ENCODE assay signal across 8 cellular contexts in the genomic region with DNA sequence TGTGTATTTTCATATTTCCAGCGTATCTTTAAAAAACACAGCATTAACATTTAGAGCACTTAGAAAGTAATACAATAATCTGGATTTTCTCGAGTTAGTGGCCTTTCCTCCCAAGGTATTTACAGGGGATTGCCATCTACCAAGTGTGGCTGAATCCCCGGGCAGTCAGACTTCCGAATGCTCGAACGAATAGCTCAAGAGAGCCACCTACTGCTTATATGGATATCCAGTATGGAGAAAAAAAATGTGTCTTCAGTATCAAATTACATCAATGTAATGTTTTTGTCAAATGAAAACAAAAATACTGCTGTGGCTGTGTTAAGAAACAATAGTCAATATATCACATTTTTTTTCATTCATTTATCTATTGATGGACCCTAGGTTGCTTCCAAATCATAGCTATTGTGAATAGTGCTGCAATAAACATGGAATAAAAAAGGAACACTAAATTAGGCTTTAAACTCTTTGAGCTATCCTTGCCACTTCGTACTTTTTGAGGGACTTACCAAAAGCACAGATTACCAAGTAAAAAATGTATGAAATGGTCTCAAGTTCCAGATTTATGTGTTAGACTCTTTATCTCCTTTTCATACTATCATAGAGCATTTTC.
DNase-seq lines count a peak whose midpoint lies in the region; ATAC-seq and TF ChIP-seq lines count a peak whose summit lies in the region.

No MANE protein-coding gene starts in this region.

- no peak overlapping the region for H3K4me3 ChIP-seq in NB4 (ENCODE audit: low read depth, low read length)

- DNase-seq in GM13976 (ENCODE audit: low spot score) (peak; percentile 10), NB4 (ENCODE audit: low read depth) (peak; percentile 60), SW480 (ENCODE audit: low spot score) (peak; percentile 32), globus pallidus (ENCODE audit: low spot score) (peak; percentile 25), sciatic nerve (ENCODE audit: low spot score) (no peak), T-helper 1 cell (no peak), ureter (ENCODE audit: low spot score) (no peak)

- no peak for TF ChIP-seq POLR2A in NB4 (IDR thresholded peaks at IDR 0.05; ENCODE audit: extremely low read depth, insufficient read length)

- in situ Hi-C loops in GM13976 (cut with MboI; ENCODE audit: low sequenced_read_pairs, unreplicated experiment) = no loop called here

- TF ChIP-seq CTCF in GM13976 (IDR thresholded peaks at IDR 0.05; ENCODE audit: borderline replicate concordance, control extremely low read depth, extremely low read depth, insufficient read depth, missing control alignments) = peak; percentile 15
- TF ChIP-seq CTCF in NB4 (IDR thresholded peaks at IDR 0.05; ENCODE audit: low read depth, low read length) = peak; percentile 49

- intact Hi-C loops in sciatic nerve (cut with DNase I) = loop anchor here (10.0 kb wide), 1 partner anchor 981 kb away; the partner anchor contains the start of gene OPN5

- ATAC-seq in sciatic nerve (peak; percentile 63), HG03469 (IDR thresholded peaks at IDR 0.05; ENCODE audit: unreplicated experiment) (no peak)

Comparison
In these comparisons a context has a peak if more than half of its experiments do, and no peak if none do; other contexts are left out.
1. DNase-seq: peak in GM13976 (single experiment), NB4 (single experiment), SW480 (single experiment) and globus pallidus (single experiment); none in sciatic nerve (single experiment), T-helper 1 cell (0 of 5) and ureter (single experiment).